27 cellular contexts compared by ENCODE assay signal in the genomic region with DNA sequence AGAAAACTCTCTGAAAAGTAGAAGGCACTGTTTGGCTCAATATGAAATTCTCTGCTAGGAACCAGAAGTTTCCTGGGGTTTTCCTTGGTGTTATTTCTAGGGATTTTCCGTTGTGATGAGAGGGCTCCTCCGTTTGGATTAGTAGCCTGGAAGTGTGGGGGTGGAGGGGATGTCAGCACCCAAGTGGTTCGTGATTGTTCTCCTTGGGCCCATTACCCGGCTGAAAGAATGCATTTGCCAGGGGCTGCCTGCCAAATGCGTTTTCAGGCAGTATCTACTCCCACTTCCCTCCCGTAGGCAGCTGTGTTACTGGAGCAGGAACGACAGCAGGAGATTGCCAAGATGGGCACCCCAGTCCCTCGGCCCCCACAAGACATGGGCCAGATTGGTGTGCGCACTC. TPM values are rescaled to one million over a fixed set of nuclear protein-coding genes. Genes with fewer than 3 reads are reported as not detected.
"Had no signal": no experiment of that assay in that cellular context is flagged by ENCODE, and none has a peak within 500 bp of the region (broad histone marks: within the 10 kb centered on the region; RNA-seq: fewer than 3 reads in every experiment).

No MANE protein-coding gene starts in this region.

- H2AFZ ChIP-seq: parathyroid adenoma had no signal

- H3K4me3 ChIP-seq: coronary artery, esophagus squamous epithelium, gastroesophageal sphincter, heart left ventricle, right lobe of liver, upper lobe of right lung had no signal

- H3K27me3 ChIP-seq: esophagus squamous epithelium, gastroesophageal sphincter, heart left ventricle, right lobe of liver, upper lobe of right lung had no signal

- DNase-seq: activated CD4-positive, alpha-beta T cell treated with anti-CD3 and anti-CD28 coated beads, Interleukin-2, amount 50 U/mL, for 1 hour; activated CD4-positive, CD25-positive, alpha-beta regulatory T cell treated with anti-CD3 and anti-CD28 coated beads, Interleukin-2, amount 50 U/mL, for 72 hours; activated CD8-positive, alpha-beta memory T cell treated with anti-CD3 and anti-CD28 coated beads for 24 hours; activated effector memory CD4-positive, alpha-beta T cell treated with anti-CD3 and anti-CD28 coated beads, Interleukin-2, amount 50 U/mL, for 16 hours; amygdala; esophagus squamous epithelium; heart left ventricle; left cardiac atrium; small intestine; stimulated activated CD4-positive, alpha-beta T cell treated with anti-CD3 and anti-CD28 coated beads, Interleukin-15, amount 100 ng/mL, for 24 hours; stimulated activated CD4-positive, alpha-beta T cell treated with anti-CD3 and anti-CD28 coated beads, Interleukin-2, amount 100 ng/mL, for 48 hours; stimulated activated CD8-positive, alpha-beta memory T cell treated with anti-CD3 and anti-CD28 coated beads, Interleukin-4, amount 100 ng/mL, for 48 hours; stimulated activated naive B cell treated with anti-CD40 and anti-IgM and Interleukin-4, amounts not matched to agents 10 μg/mL and 1 μg/mL and 100 μg/mL, for 72 hours; T-cell; WERI-Rb-1 had no signal

- H3K27me3 Mint-ChIP-seq: activated naive CD4-positive, alpha-beta T cell treated with anti-CD3 and anti-CD28 coated beads, Interleukin-2, amount 50 U/mL, for 24 hours; memory B cell; stimulated activated naive B cell treated with anti-CD40 and anti-IgM and Interleukin-4, amounts not matched to agents 10 μg/mL and 1 μg/mL and 100 μg/mL, for 72 hours; T-cell had no signal

- H3K4me3 Mint-ChIP-seq: activated naive CD4-positive, alpha-beta T cell treated with anti-CD3 and anti-CD28 coated beads, Interleukin-2, amount 50 U/mL, for 24 hours; memory B cell; stimulated activated naive B cell treated with anti-CD40 and anti-IgM and Interleukin-4, amounts not matched to agents 10 μg/mL and 1 μg/mL and 100 μg/mL, for 72 hours had no signal

- H3K9ac ChIP-seq: parathyroid adenoma had no signal

- H3K9me3 Mint-ChIP-seq: activated naive CD4-positive, alpha-beta T cell treated with anti-CD3 and anti-CD28 coated beads, Interleukin-2, amount 50 U/mL, for 24 hours; memory B cell; nephron; stimulated activated naive B cell treated with anti-CD40 and anti-IgM and Interleukin-4, amounts not matched to agents 10 μg/mL and 1 μg/mL and 100 μg/mL, for 72 hours; T-cell had no signal

- H3K27ac ChIP-seq: coronary artery, esophagus squamous epithelium, gastroesophageal sphincter, heart left ventricle, parathyroid adenoma, right lobe of liver, upper lobe of right lung, WERI-Rb-1 had no signal

- H3K9me3 ChIP-seq: esophagus squamous epithelium, gastroesophageal sphincter, heart left ventricle, right lobe of liver, upper lobe of right lung had no signal

- H3K27ac Mint-ChIP-seq: activated naive CD4-positive, alpha-beta T cell treated with anti-CD3 and anti-CD28 coated beads, Interleukin-2, amount 50 U/mL, for 24 hours; memory B cell; nephron had no signal

RNA-seq across cellular contexts. Expression of gene GAL3ST3, which starts 7.6 kb away (rescaled TPM):
- total RNA-seq: bronchial epithelial cell, esophagus squamous epithelium, liver, mononuclear cell, myocyte, right lobe of liver, upper lobe of right lung had no signal
- polyA plus RNA-seq: liver had no signal

RNA-seq across cellular contexts. Expression of gene CATSPER1, which starts 30.3 kb away (rescaled TPM):
- total RNA-seq: esophagus squamous epithelium, myocyte, right lobe of liver, T-cell had no signal
- polyA plus RNA-seq: liver had no signal

RNA-seq across cellular contexts. Expression of gene CST6, which starts 44.7 kb away (rescaled TPM):
- total RNA-seq: liver, mononuclear cell, myocyte, right lobe of liver, T-cell had no signal
- polyA plus RNA-seq: liver, small intestine had no signal
